In genomic region chr12:52200086-52200782, GRCh38 we compare ENCODE assay signal across 19 cellular contexts. TPM values are rescaled to one million over a fixed set of nuclear protein-coding genes. Genes with fewer than 3 reads are reported as not detected.
A peak's percentile ranks its signal among the peaks of the same experiment; 100 is the strongest.
DNase-seq lines count a peak whose midpoint lies in the region; ATAC-seq, FAIRE-seq and TF ChIP-seq lines count a peak whose summit lies in the region.
"Had no signal": no experiment of that assay in that cellular context is flagged by ENCODE, and none has a peak within 500 bp of the region (broad histone marks: within the 10 kb centered on the region; RNA-seq: fewer than 3 reads in every experiment).

No MANE protein-coding gene starts in this region.

- peak overlapping the region; percentile 43 for H2AK5ac ChIP-seq in mesenchymal stem cell (ENCODE audit: low read length, severe bottlenecking)

- TF ChIP-seq RAD21 in A549 (conservative IDR thresholded peaks at IDR 0.05 in 1 of 2, IDR thresholded peaks at IDR 0.05 in 1 of 2), result no peak

- H2BK5ac ChIP-seq in mesenchymal stem cell (ENCODE audit: low read depth, low read length, poor library complexity, severe bottlenecking), result no peak overlapping the region

- no peaks in the 10 kb centered on the region for H3K36me3 Mint-ChIP-seq in brain

- no peak overlapping the region for H3K4me3 Mint-ChIP-seq in brain

- no peak for TF ChIP-seq EP300 in A549 (IDR thresholded peaks at IDR 0.05)

- no peaks in the 10 kb centered on the region for H4K20me1 ChIP-seq in GM23248 (ENCODE audit: insufficient read depth)

- peaks cover 13% of the 10 kb centered on the region for H3K27me3 Mint-ChIP-seq in brain

- in situ Hi-C loops in GM23248 (cut with MboI), result no loop called here

- H4K8ac ChIP-seq in mesenchymal stem cell (ENCODE audit: low read length), result peak overlapping the region; percentile 30

- DNase-seq in A549 (ENCODE audit: low read depth in 1 of 2, low spot score in 1 of 2), result no peak
- no peak for DNase-seq in HL-60 (ENCODE audit: low read depth in 1 of 2, low spot score in 1 of 2)
- no peak for DNase-seq in mesenchymal stem cell
- no peak for DNase-seq in midbrain (lab: John Stamatoyannopoulos, UW)
- no peak for DNase-seq in GM23248
- DNase-seq in NCI-H1694 treated with DMSO at 0.1 percent for 48 hours (lab: John Stamatoyannopoulos, UW), result no peak
- DNase-seq: activated effector memory CD4-positive, alpha-beta T cell treated with anti-CD3 and anti-CD28 coated beads, Interleukin-2, amount 50 U/mL, for 16 hours; colonic mucosa; NCI-H1694; stimulated activated naive CD8-positive, alpha-beta T cell treated with anti-CD3 and anti-CD28 coated beads, Interleukin-15, Interleukin-2, amounts not matched to agents 100 U/mL and 50 U/mL, for 24 hours; uterus had no signal

- H3K23ac ChIP-seq in mesenchymal stem cell (ENCODE audit: low read length in 2 of 2), result no peak overlapping the region

- no peaks in the 10 kb centered on the region for H3K27me3 ChIP-seq in HL-60 (ENCODE audit: insufficient read depth, poor library complexity, severe bottlenecking)
- peaks cover 0 to 8% of the 10 kb centered on the region in 2 experiments for H3K27me3 ChIP-seq in mesenchymal stem cell (ENCODE audit: control insufficient read depth in 1 of 2, insufficient read depth in 1 of 2, low read length in 2 of 2)
- H3K27me3 ChIP-seq in GM23248 (replicated peaks; ENCODE audit: insufficient read depth), result no peaks in the 10 kb centered on the region
- H3K27me3 ChIP-seq: colonic mucosa, esophagus muscularis mucosa, heart left ventricle, uterus had no signal

- H2AFZ ChIP-seq in mesenchymal stem cell (ENCODE audit: low read depth, low read length) (no peak overlapping the region), GM23248 (no peak overlapping the region)

- no peaks in the 10 kb centered on the region for H3K9me2 ChIP-seq in GM23248 (ENCODE audit: insufficient read depth)

- H2BK12ac ChIP-seq in mesenchymal stem cell (ENCODE audit: low read length in 2 of 2), result no peak overlapping the region

- TF ChIP-seq POLR2A in A549 (IDR thresholded peaks at IDR 0.05; ENCODE audit: low read length), result no peak

- H3K79me2 ChIP-seq in GM23248 (ENCODE audit: insufficient read depth), result no peaks in the 10 kb centered on the region

- H3K9me3 ChIP-seq in A549 (no peaks in the 10 kb centered on the region), mesenchymal stem cell (ENCODE audit: control insufficient read depth, low read length) (no peaks in the 10 kb centered on the region), GM23248 (ENCODE audit: low read depth) (no peaks in the 10 kb centered on the region)
- H3K9me3 ChIP-seq: colonic mucosa, esophagus muscularis mucosa, heart left ventricle, prostate gland, uterus had no signal

- H3K14ac ChIP-seq in mesenchymal stem cell (ENCODE audit: low read length in 2 of 2), result peak overlapping the region in 1 of 2 experiments; percentile 84

- peaks cover 19% of the 10 kb centered on the region for H3F3A ChIP-seq in GM23248 (ENCODE audit: insufficient read depth)

- CTCF ChIA-PET in A549 (lab: Yijun Ruan, JAX), result interaction anchor here (1.0 to 4.7 kb wide), 7 partner anchors 22 to 680 kb away, joined by 3 to 20 read pairs (median 4); no protein-coding TSS in a partner anchor

- peaks cover 0 to 2% (median 0%) of the 10 kb centered on the region in 5 experiments for H3K9me3 Mint-ChIP-seq in brain

- ATAC-seq in A549, result peak in 1 of 2 experiments; percentile 9; a peak in 2 of 6 replicates
- no peak for ATAC-seq in HG03045 (IDR thresholded peaks at IDR 0.05; ENCODE audit: unreplicated experiment)
- ATAC-seq: activated CD4-positive, CD25-positive, alpha-beta regulatory T cell treated with anti-CD3 and anti-CD28 coated beads, Interleukin-2, amount 50 U/mL, for 24 hours; stimulated activated naive CD8-positive, alpha-beta T cell treated with anti-CD3 and anti-CD28 coated beads, Interleukin-15, Interleukin-2, amounts not matched to agents 100 U/mL and 50 U/mL, for 24 hours had no signal

- no peaks in the 10 kb centered on the region for H3K79me1 ChIP-seq in mesenchymal stem cell (replicated peaks; ENCODE audit: low read length, poor library complexity, severe bottlenecking)

- peak overlapping the region in 1 of 2 experiments; percentile 28 for H3K4ac ChIP-seq in mesenchymal stem cell (ENCODE audit: low read depth in 1 of 2, low read length in 2 of 2)

- H3K27ac ChIP-seq in A549 (peak overlapping the region; percentile 87 to 96; a peak in 5 of 6 replicates), HL-60 (replicated peaks) (peak overlapping the region; percentile 97), mesenchymal stem cell (ENCODE audit: low read length, poor library complexity, severe bottlenecking) (no peak overlapping the region), GM23248 (no peak overlapping the region)
- H3K27ac ChIP-seq: colonic mucosa, esophagus muscularis mucosa, prostate gland, uterus had no signal

- H3K9ac ChIP-seq in mesenchymal stem cell (ENCODE audit: low read length), result no peak overlapping the region
- H3K9ac ChIP-seq in GM23248, result no peak overlapping the region

- no peak overlapping the region for H2BK120ac ChIP-seq in mesenchymal stem cell (ENCODE audit: low read depth, low read length)

- no peak overlapping the region for H4K91ac ChIP-seq in mesenchymal stem cell (ENCODE audit: low read length)

- POLR2A ChIA-PET in A549 (lab: Yijun Ruan, JAX), result interaction anchor here (2.1 kb wide), 1 partner anchor 9 kb away, joined by 7 read pairs; the partner anchor contains the start of gene KRT80

- no peak for FAIRE-seq in A549 (lab: Jason Lieb, UNC)
- FAIRE-seq: RCC 7860 had no signal

- 86% methylated on average over 11 of the region's 13 CpGs for WGBS in A549 (ENCODE audit: missing lambda C conversion rate)
- 88% methylated on average over 13 of the region's 13 CpGs for WGBS in mesenchymal stem cell
- 95 to 96% methylated on average over 10 to 13 of the region's 13 CpGs for WGBS in GM23248 (ENCODE audit: low coverage in 1 of 2, low lambda C conversion rate in 2 of 2, missing lambda C conversion rate in 2 of 2), 2 experiments

- H3K4me1 ChIP-seq in A549 (peaks cover 75% of the 10 kb centered on the region), mesenchymal stem cell (ENCODE audit: control insufficient read depth, insufficient read depth, low read depth, low read length) (peaks cover 49% of the 10 kb centered on the region), GM23248 (ENCODE audit: insufficient read depth) (peaks cover 52% of the 10 kb centered on the region)
- H3K4me1 ChIP-seq: colonic mucosa, prostate gland had no signal

- no peak overlapping the region for H2BK15ac ChIP-seq in mesenchymal stem cell (ENCODE audit: low read depth, poor library complexity, severe bottlenecking)

- TF ChIP-seq CTCF in A549 (IDR thresholded peaks at IDR 0.05) (no peak), HL-60 (IDR thresholded peaks at IDR 0.05; ENCODE audit: insufficient read depth, low read length) (no peak), brain (conservative IDR thresholded peaks at IDR 0.05) (no peak)

- peak overlapping the region in 4 of 5 experiments; percentile 50 to 84 (median 76) for H3K27ac Mint-ChIP-seq in brain

- H3K4me1 Mint-ChIP-seq in brain, result peaks cover 64% of the 10 kb centered on the region

- H3K4me3 ChIP-seq in A549, result no peak overlapping the region
- no peak overlapping the region for H3K4me3 ChIP-seq in HL-60 (replicated peaks; ENCODE audit: insufficient read depth, low read length)
- no peak overlapping the region for H3K4me3 ChIP-seq in mesenchymal stem cell (ENCODE audit: insufficient read depth in 1 of 2, low read depth in 1 of 2, low read length in 2 of 2)
- H3K4me3 ChIP-seq in GM23248, result no peak overlapping the region
- H3K4me3 ChIP-seq: colonic mucosa, esophagus muscularis mucosa, heart left ventricle, prostate gland, uterus had no signal

- H3K18ac ChIP-seq in mesenchymal stem cell (ENCODE audit: low read depth in 1 of 2, low read length in 2 of 2), result no peak overlapping the region

- H3K4me2 ChIP-seq in A549, result no peak overlapping the region
- no peak overlapping the region for H3K4me2 ChIP-seq in mesenchymal stem cell (ENCODE audit: low read length, poor library complexity, severe bottlenecking)
- no peak overlapping the region for H3K4me2 ChIP-seq in GM23248 (ENCODE audit: unreplicated experiment)

- no peaks in the 10 kb centered on the region for H3K36me3 ChIP-seq in mesenchymal stem cell (ENCODE audit: control insufficient read depth in 1 of 2, insufficient read depth in 2 of 2, low read depth in 1 of 2, low read length in 2 of 2)
- no peaks in the 10 kb centered on the region for H3K36me3 ChIP-seq in GM23248 (ENCODE audit: low read depth)
- H3K36me3 ChIP-seq: colonic mucosa, esophagus muscularis mucosa, heart left ventricle, prostate gland, uterus had no signal

TF ChIP-seq in A549, 52 proteins besides CTCF, POLR2A, EP300 and RAD21 (continues in another document):
- no peak for TF ChIP-seq ZFP36 (IDR thresholded peaks at IDR 0.05; ENCODE audit: borderline replicate concordance, partially characterized antibody)
- TF ChIP-seq TFCP2L1 (CRISPR knock-in tag; IDR thresholded peaks at IDR 0.05), result no peak
- no peak for TF ChIP-seq MAX (IDR thresholded peaks at IDR 0.05)

RNA-seq across cellular contexts. Expression of gene KRT80, which starts 8.4 kb away (rescaled TPM):
- polyA plus RNA-seq in A549 (2011; rRNA removed), result 59.8 and 63.1 TPM in 2 replicates
- polyA plus RNA-seq in A549 (2012; cell fraction: cytosol; rRNA removed), result 62.9 and 86.5 TPM in 2 replicates
- polyA plus RNA-seq in A549 (2012; cell fraction: nucleus; rRNA removed), result 87.4 and 102 TPM in 2 replicates
- 38.3 to 56.4 TPM (median 46.0 TPM) in 3 replicates for polyA plus RNA-seq in A549 (2017; fragmentation: RNase III; extraction: RNeasy Plus Mini Kit Qiagen cat#74134 plus additional on column Dnase treatment)
- 76.5 and 77.5 TPM in 2 replicates for polyA minus RNA-seq in A549 (2011; rRNA and poly(A)+ RNA removed)
- 2.0 TPM for polyA plus RNA-seq in brain (ENCODE audit: insufficient read depth, low read depth, low replicate concordance)
- 0.72 TPM for polyA plus RNA-seq in mesenchymal stem cell (2013, experiment 1 of 2)
- 0.84 TPM for polyA plus RNA-seq in mesenchymal stem cell (2013, experiment 2 of 2)
- total RNA-seq in GM23248 (2014; rRNA removed; shearing (Covaris generic)), result 0.38 and 0.65 TPM in 2 replicates
- polyA plus RNA-seq in GM23248 (2016; fragmentation: Nextera tagmentation; extraction: Ambion mirVana), result 1.3 TPM in 2 replicates
- total RNA-seq: T-helper 1 cell treated with Interleukin-12 subunit alpha and Interleukin-12 subunit beta and Interleukin-4 antibody, amounts not matched to agents 30 ng/mL and 1 ng/mL, for 36 hours had no signal

RNA-seq across cellular contexts. Expression of gene KRT7, which starts 32.8 kb away (rescaled TPM):
- polyA plus RNA-seq in A549 (2011; rRNA removed) (2,033 and 2,623 TPM in 2 replicates), A549 (2017; fragmentation: RNase III; extraction: RNeasy Plus Mini Kit Qiagen cat#74134 plus additional on column Dnase treatment) (3,055 to 3,652 TPM (median 3,189 TPM) in 3 replicates), brain (ENCODE audit: insufficient read depth, low read depth, low replicate concordance) (2.1 TPM), GM23248 (2016; fragmentation: Nextera tagmentation; extraction: Ambion mirVana) (14.4 and 17.4 TPM in 2 replicates)
- polyA plus RNA-seq in A549 (2012; cell fraction: cytosol; rRNA removed), result 5,680 and 6,103 TPM in 2 replicates
- polyA plus RNA-seq in A549 (2012; cell fraction: nucleus; rRNA removed), result 6,979 and 9,418 TPM in 2 replicates
- polyA minus RNA-seq in A549 (2011; rRNA and poly(A)+ RNA removed), result 2,472 and 2,922 TPM in 2 replicates
- 5.1 TPM for polyA plus RNA-seq in mesenchymal stem cell (2013, experiment 1 of 2)
- polyA plus RNA-seq in mesenchymal stem cell (2013, experiment 2 of 2), result 5.7 TPM
- 5.7 and 11.0 TPM in 2 replicates for total RNA-seq in GM23248 (2014; rRNA removed; shearing (Covaris generic))

Comparison
In these comparisons a context has a peak if more than half of its experiments do, and no peak if none do; other contexts are left out.
1. H3K27ac ChIP-seq: peak in A549 (2 of 2) and HL-60 (single experiment); none in mesenchymal stem cell (single experiment) and GM23248 (single experiment).
2. RNA of gene KRT80, which starts 8.4 kb away (polyA plus RNA-seq): 38.3 to 102 TPM in A549; 2.0 TPM in brain (single experiment) and 1.3 TPM in GM23248; every median in the first group is over 10 times any median in the second.
3. RNA of gene KRT7, which starts 32.8 kb away (polyA plus RNA-seq): 2,033 to 9,418 TPM in A549; 14.4 to 17.4 TPM in GM23248 and 2.1 TPM in brain (single experiment); every median in the first group is over 100 times any median in the second.